Comparison of ENCODE assay signal across 8 cellular contexts in the genomic region with DNA sequence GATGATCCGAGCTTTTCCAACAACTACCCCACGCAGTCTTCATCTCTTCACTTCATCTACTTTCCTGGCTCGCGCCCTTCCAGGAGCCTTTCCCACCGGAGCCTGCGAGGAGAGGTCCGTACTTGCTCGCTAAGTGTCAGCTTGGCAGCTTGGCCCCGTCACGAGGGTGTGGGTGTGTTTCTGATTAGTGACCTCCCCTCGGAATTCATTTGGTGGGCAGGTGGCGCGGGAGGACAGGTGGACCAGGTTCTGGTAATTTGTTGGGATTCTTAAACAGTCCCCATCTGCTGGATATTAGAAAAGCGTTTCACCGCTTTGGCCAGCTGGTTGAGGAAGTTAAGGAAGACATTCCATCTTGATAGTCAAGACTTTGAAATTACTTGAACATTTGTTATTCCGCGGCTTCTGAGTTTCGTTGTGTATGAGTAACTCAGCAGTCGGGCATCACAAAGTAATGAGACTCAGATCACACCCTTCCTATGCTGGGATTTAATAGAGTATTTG. TPM values are rescaled to one million over a fixed set of nuclear protein-coding genes. Genes with fewer than 3 reads are reported as not detected.
DNase-seq lines count a peak whose midpoint lies in the region; ATAC-seq and TF ChIP-seq lines count a peak whose summit lies in the region.

No MANE protein-coding gene starts in this region.

- peak; percentile 24 for ATAC-seq in GM18508 (IDR thresholded peaks at IDR 0.05; ENCODE audit: insufficient read depth, unreplicated experiment)
- peak; percentile 20 for ATAC-seq in HG03060 (IDR thresholded peaks at IDR 0.05; ENCODE audit: low read depth, unreplicated experiment)

- WGBS in urinary bladder = under 1% methylated on average over 19 of the region's 19 CpGs

- H3K27ac Mint-ChIP-seq in glutamatergic neuron (ENCODE audit: unreplicated experiment) = peak overlapping the region; percentile 85

- H4K20me1 ChIP-seq in OCI-LY1 (ENCODE audit: insufficient read depth, low read length) = no peaks in the 10 kb centered on the region

- peak overlapping the region; percentile 83 for H3K27ac ChIP-seq in 22Rv1
- H3K27ac ChIP-seq in OCI-LY1 (ENCODE audit: low read depth, low read length, poor library complexity, severe bottlenecking) = peak overlapping the region; percentile 44
- peak overlapping the region; percentile 84 for H3K27ac ChIP-seq in parathyroid adenoma
- peak overlapping the region; percentile 86 for H3K27ac ChIP-seq in urinary bladder (ENCODE audit: low read depth)

- DNase-seq in activated gamma-delta T cell treated with anti-CD3 and anti-CD28 coated beads, Interleukin-2, amount 50 U/mL, for 16 hours (ENCODE audit: low read depth) = peak; percentile 36
- DNase-seq in glutamatergic neuron = peak; percentile 54

- peaks cover 34% of the 10 kb centered on the region for H3K36me3 ChIP-seq in OCI-LY1 (ENCODE audit: insufficient read depth, low read length)
- H3K36me3 ChIP-seq in parathyroid adenoma (ENCODE audit: control insufficient read depth, insufficient read depth, low read length) = no peaks in the 10 kb centered on the region
- peaks cover 2% of the 10 kb centered on the region for H3K36me3 ChIP-seq in urinary bladder (ENCODE audit: insufficient read depth)

- H3K4me3 Mint-ChIP-seq in glutamatergic neuron (ENCODE audit: unreplicated experiment) = peak overlapping the region; percentile 99

- H3K4me1 ChIP-seq in OCI-LY1 (ENCODE audit: insufficient read depth, low read length, severe bottlenecking) (peaks cover 23% of the 10 kb centered on the region), parathyroid adenoma (no peaks in the 10 kb centered on the region), urinary bladder (ENCODE audit: insufficient read depth) (no peaks in the 10 kb centered on the region)

- peak overlapping the region; percentile 93 for H3K4me2 ChIP-seq in OCI-LY1 (ENCODE audit: low read length)
- H3K4me2 ChIP-seq in parathyroid adenoma (ENCODE audit: low read length) = peak overlapping the region; percentile 87

- H3K27me3 ChIP-seq in OCI-LY1 (ENCODE audit: insufficient read depth, low read length) = no peaks in the 10 kb centered on the region
- H3K27me3 ChIP-seq in parathyroid adenoma (ENCODE audit: control insufficient read depth, insufficient read depth, low read length) = no peaks in the 10 kb centered on the region

- H3F3A ChIP-seq in OCI-LY1 (ENCODE audit: insufficient read depth, low read length) = no peaks in the 10 kb centered on the region

- H3K4me1 Mint-ChIP-seq in glutamatergic neuron (ENCODE audit: low read depth, unreplicated experiment) = peaks cover 13% of the 10 kb centered on the region

- H3K9me3 ChIP-seq in OCI-LY1 (ENCODE audit: low read length) = no peaks in the 10 kb centered on the region
- H3K9me3 ChIP-seq in parathyroid adenoma (ENCODE audit: control insufficient read depth, low read length) = no peaks in the 10 kb centered on the region

- H3K9me3 Mint-ChIP-seq in glutamatergic neuron (ENCODE audit: unreplicated experiment) = no peaks in the 10 kb centered on the region

- H3K27me3 Mint-ChIP-seq in glutamatergic neuron (ENCODE audit: unreplicated experiment) = no peaks in the 10 kb centered on the region

- H3K9ac ChIP-seq in OCI-LY1 (ENCODE audit: low read length) (peak overlapping the region; percentile 98), parathyroid adenoma (no peak overlapping the region)

- no peaks in the 10 kb centered on the region for H3K36me3 Mint-ChIP-seq in glutamatergic neuron (ENCODE audit: unreplicated experiment)

- H3K79me2 ChIP-seq in OCI-LY1 (ENCODE audit: insufficient read depth, low read length) = peaks cover 20% of the 10 kb centered on the region
- peaks cover 5% of the 10 kb centered on the region for H3K79me2 ChIP-seq in parathyroid adenoma

- H2AFZ ChIP-seq in OCI-LY1 (ENCODE audit: low read length) (0 out of 2 replicates have a peak overlapping the region, but pooled peaks have one; percentile 21), parathyroid adenoma (peak overlapping the region; percentile 64)

- H3K4me3 ChIP-seq in OCI-LY1 (ENCODE audit: low read depth, low read length, poor library complexity, severe bottlenecking) = peak overlapping the region; percentile 100
- peak overlapping the region; percentile 98 for H3K4me3 ChIP-seq in parathyroid adenoma (ENCODE audit: low read depth, low read length)
- H3K4me3 ChIP-seq in urinary bladder (ENCODE audit: low read depth, low read length) = peak overlapping the region; percentile 85

- TF ChIP-seq CTCF in 22Rv1 (IDR thresholded peaks at IDR 0.05) = no peak
- TF ChIP-seq CTCF in OCI-LY1 (IDR thresholded peaks at IDR 0.05; ENCODE audit: low read length) = no peak
- no peak for TF ChIP-seq CTCF in glutamatergic neuron (IDR thresholded peaks at IDR 0.05; ENCODE audit: partially characterized antibody, unreplicated experiment)
- no peak for TF ChIP-seq CTCF in parathyroid adenoma (IDR thresholded peaks at IDR 0.05)

- H3K9me2 ChIP-seq in OCI-LY1 (ENCODE audit: low read depth, low read length) = no peaks in the 10 kb centered on the region

RNA-seq across cellular contexts. Expression of a gene that starts 0.5 kb away (rescaled TPM):
- 61.0 TPM for total RNA-seq in glutamatergic neuron (ENCODE audit: unreplicated experiment)
- total RNA-seq in urinary bladder = 164 TPM
- 32.9 TPM for polyA plus RNA-seq in urinary bladder

Comparison
In these comparisons a context has a peak if more than half of its experiments do, and no peak if none do; other contexts are left out.
1. Peak in every context shown above with its lines: DNase-seq, ATAC-seq, H3K4me3 ChIP-seq and H3K27ac ChIP-seq.